In the genomic region with DNA sequence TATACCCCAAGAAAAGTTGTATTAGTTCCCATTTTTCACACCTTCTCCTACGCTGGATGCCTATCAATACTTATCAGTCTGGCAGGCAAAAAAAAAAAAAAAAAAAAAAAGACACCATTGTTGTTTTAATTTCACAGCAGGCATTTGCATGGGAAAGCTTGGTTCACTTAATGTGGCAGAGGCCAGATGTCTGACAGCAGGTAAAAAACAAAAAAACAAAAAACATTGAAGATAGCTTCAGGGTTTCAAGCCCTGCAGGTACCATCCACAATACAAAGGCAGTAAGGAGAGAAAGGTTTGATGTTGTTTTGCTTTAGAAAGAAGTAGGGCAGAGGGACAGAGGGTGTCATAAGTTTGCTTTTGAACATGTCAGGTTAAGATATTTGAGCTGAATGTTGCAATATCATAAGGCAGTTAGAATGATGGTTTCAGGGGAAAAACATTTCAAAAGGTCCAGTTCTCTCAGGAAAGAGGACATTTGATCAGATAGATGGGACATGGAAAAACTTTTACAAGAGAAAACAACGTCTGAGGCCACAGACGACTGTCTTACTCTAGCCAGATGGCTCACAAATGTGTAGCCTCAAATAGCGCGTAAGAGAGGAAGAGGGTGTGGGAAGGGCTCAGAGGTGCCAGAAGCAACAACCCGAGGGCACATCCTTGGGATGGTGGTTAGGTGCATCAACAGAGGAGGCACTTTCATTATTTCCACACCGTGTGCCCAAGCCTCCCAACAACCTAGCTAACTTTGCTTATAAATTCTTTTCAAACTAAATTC, we compare ENCODE assay signal across 9 cellular contexts. TPM values are rescaled to one million over a fixed set of nuclear protein-coding genes. Genes with fewer than 3 reads are reported as not detected.
DNase-seq lines count a peak whose midpoint lies in the region; ATAC-seq and TF ChIP-seq lines count a peak whose summit lies in the region.
"Had no signal": no experiment of that assay in that cellular context is flagged by ENCODE, and none has a peak within 500 bp of the region (broad histone marks: within the 10 kb centered on the region; RNA-seq: fewer than 3 reads in every experiment).

No MANE protein-coding gene starts in this region.

- CTCF ChIA-PET in HEK293 (lab: Yijun Ruan, JAX): interaction anchor here (0.6 to 0.7 kb wide), 6 partner anchors 17 to 69 kb away, joined by 3 to 8 read pairs (median 3); no protein-coding TSS in a partner anchor
- CTCF ChIA-PET in CD4-positive, alpha-beta T cell (lab: Charles Lee): no interaction called here

- no peaks in the 10 kb centered on the region for H3K27me3 ChIP-seq in heart right ventricle
- peaks cover 4% of the 10 kb centered on the region for H3K27me3 ChIP-seq in CD4-positive, alpha-beta T cell (ENCODE audit: control insufficient read depth, insufficient read depth, low read length)

- ATAC-seq in heart right ventricle (peak in 5 of 8 donors; percentile 45 to 76 (median 48)), HG03175 (IDR thresholded peaks at IDR 0.05; ENCODE audit: unreplicated experiment) (no peak), HG02884 (IDR thresholded peaks at IDR 0.05; ENCODE audit: unreplicated experiment) (no peak)
- no peak for ATAC-seq in CD4-positive, alpha-beta T cell (ENCODE audit: poor library complexity)

- H3K27ac Mint-ChIP-seq in CD4-positive, alpha-beta T cell: no peak overlapping the region

- WGBS in heart right ventricle, 2 donors: 32 to 40% methylated on average over 7 of the region's 7 CpGs

- DNase-seq in A172 (ENCODE audit: low spot score) (peak; percentile 68), RPMI8226 (peak; percentile 74), heart right ventricle (no peak), NCI-H345 treated with DMSO at 0.1 percent for 48 hours (lab: John Stamatoyannopoulos, UW; ENCODE audit: unreplicated experiment) (no peak)
- no peak for DNase-seq in CD4-positive, alpha-beta T cell
- DNase-seq: CD8-positive, alpha-beta memory T cell had no signal

- POLR2A ChIA-PET in HEK293 (lab: Yijun Ruan, JAX): no interaction called here
- POLR2A ChIA-PET in CD4-positive, alpha-beta T cell (lab: Charles Lee): no interaction called here

- peaks cover 36% of the 10 kb centered on the region for H3K27me3 Mint-ChIP-seq in CD4-positive, alpha-beta T cell

- H3K4me1 ChIP-seq in HEK293 (ENCODE audit: control insufficient read depth, insufficient read depth, low read length): peaks cover 6% of the 10 kb centered on the region; the same call in 1 of the 2 replicates
- H3K4me1 ChIP-seq in heart right ventricle: peaks cover 0 to 20% (median 5%) of the 10 kb centered on the region in 9 donors

- H3K36me3 ChIP-seq in HEK293 (ENCODE audit: control insufficient read depth in 2 of 2, insufficient read depth in 1 of 2, low read length in 2 of 2) (no peaks in the 10 kb centered on the region), heart right ventricle (no peaks in the 10 kb centered on the region)

- no peaks in the 10 kb centered on the region for H3K4me1 Mint-ChIP-seq in CD4-positive, alpha-beta T cell (ENCODE audit: low read depth)

- H3K36me3 Mint-ChIP-seq in CD4-positive, alpha-beta T cell (ENCODE audit: low read depth): no peaks in the 10 kb centered on the region

- TF ChIP-seq CTCF in HEK293 (tag by site-specific recombination; IDR thresholded peaks at IDR 0.05): no peak
- TF ChIP-seq CTCF in heart right ventricle (IDR thresholded peaks at IDR 0.05): no peak
- TF ChIP-seq CTCF in CD4-positive, alpha-beta T cell (IDR thresholded peaks at IDR 0.05): no peak

- no peak overlapping the region for H3K4me3 Mint-ChIP-seq in CD4-positive, alpha-beta T cell
- H3K4me3 Mint-ChIP-seq: CD8-positive, alpha-beta memory T cell had no signal

- H3K4me3 ChIP-seq in HEK293 (ENCODE audit: low read depth, low read length) (no peak overlapping the region), heart right ventricle (no peak overlapping the region)

- H3K27ac ChIP-seq in HEK293 (ENCODE audit: extremely low read depth, low read depth, low read length): no peak overlapping the region
- peak overlapping the region in 2 of 10 donors; percentile 23 to 43 for H3K27ac ChIP-seq in heart right ventricle
- H3K27ac ChIP-seq in CD4-positive, alpha-beta T cell (ENCODE audit: low read depth, low read length): no peak overlapping the region

- H3K9me3 Mint-ChIP-seq in CD4-positive, alpha-beta T cell: no peaks in the 10 kb centered on the region
- H3K9me3 Mint-ChIP-seq: CD8-positive, alpha-beta memory T cell had no signal

- H3K9me3 ChIP-seq in HEK293 (ENCODE audit: control insufficient read depth, insufficient read depth, low read depth, low read length) (no peaks in the 10 kb centered on the region), heart right ventricle (no peaks in the 10 kb centered on the region)
- H3K9me3 ChIP-seq in CD4-positive, alpha-beta T cell (ENCODE audit: control insufficient read depth, low read length): no peaks in the 10 kb centered on the region

- intact Hi-C loops in heart right ventricle (cut with DNase I): no loop called here
- intact Hi-C loops in CD4-positive, alpha-beta T cell (cut with DNase I, micrococcal nuclease): no loop called here

TF ChIP-seq in HEK293, 187 proteins besides CTCF, POLR2A, EP300 and RAD21 (continues in another document):
- no peak for TF ChIP-seq ZNF324 (tag by site-specific recombination; IDR thresholded peaks at IDR 0.05)
- TF ChIP-seq, protein P1, sequence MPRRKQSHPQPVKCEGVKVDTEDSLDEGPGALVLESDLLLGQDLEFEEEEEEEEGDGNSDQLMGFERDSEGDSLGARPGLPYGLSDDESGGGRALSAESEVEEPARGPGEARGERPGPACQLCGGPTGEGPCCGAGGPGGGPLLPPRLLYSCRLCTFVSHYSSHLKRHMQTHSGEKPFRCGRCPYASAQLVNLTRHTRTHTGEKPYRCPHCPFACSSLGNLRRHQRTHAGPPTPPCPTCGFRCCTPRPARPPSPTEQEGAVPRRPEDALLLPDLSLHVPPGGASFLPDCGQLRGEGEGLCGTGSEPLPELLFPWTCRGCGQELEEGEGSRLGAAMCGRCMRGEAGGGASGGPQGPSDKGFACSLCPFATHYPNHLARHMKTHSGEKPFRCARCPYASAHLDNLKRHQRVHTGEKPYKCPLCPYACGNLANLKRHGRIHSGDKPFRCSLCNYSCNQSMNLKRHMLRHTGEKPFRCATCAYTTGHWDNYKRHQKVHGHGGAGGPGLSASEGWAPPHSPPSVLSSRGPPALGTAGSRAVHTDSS (tag by site-specific recombination; IDR thresholded peaks at IDR 0.05): peak; percentile 43; the same call in 1 of the 2 replicates
- TF ChIP-seq IKZF3 (tag by site-specific recombination; IDR thresholded peaks at IDR 0.05): peak; percentile 47; the same call in 1 of the 2 replicates
- TF ChIP-seq, protein P2, sequence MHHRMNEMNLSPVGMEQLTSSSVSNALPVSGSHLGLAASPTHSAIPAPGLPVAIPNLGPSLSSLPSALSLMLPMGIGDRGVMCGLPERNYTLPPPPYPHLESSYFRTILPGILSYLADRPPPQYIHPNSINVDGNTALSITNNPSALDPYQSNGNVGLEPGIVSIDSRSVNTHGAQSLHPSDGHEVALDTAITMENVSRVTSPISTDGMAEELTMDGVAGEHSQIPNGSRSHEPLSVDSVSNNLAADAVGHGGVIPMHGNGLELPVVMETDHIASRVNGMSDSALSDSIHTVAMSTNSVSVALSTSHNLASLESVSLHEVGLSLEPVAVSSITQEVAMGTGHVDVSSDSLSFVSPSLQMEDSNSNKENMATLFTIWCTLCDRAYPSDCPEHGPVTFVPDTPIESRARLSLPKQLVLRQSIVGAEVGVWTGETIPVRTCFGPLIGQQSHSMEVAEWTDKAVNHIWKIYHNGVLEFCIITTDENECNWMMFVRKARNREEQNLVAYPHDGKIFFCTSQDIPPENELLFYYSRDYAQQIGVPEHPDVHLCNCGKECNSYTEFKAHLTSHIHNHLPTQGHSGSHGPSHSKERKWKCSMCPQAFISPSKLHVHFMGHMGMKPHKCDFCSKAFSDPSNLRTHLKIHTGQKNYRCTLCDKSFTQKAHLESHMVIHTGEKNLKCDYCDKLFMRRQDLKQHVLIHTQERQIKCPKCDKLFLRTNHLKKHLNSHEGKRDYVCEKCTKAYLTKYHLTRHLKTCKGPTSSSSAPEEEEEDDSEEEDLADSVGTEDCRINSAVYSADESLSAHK (tag by site-specific recombination; IDR thresholded peaks at IDR 0.05): 0 out of 2 replicates have a peak, but pooled peaks have one; percentile 14
- TF ChIP-seq ZNF404 (tag by site-specific recombination; IDR thresholded peaks at IDR 0.05): no peak
- TF ChIP-seq ZBTB8A (tag by site-specific recombination; IDR thresholded peaks at IDR 0.05): peak; percentile 51

RNA-seq across cellular contexts. Expression of a gene that starts 25.7 kb away (rescaled TPM):
- 6.7 and 22.9 TPM in 2 replicates for total RNA-seq in A172 (2014; rRNA removed; shearing (Covaris generic))
- total RNA-seq in heart right ventricle: 100 to 1,000 TPM in 3 of 10 donors, 10 to 100 TPM in 7; 49.9 to 143 (median 69.6) TPM
- 10 to 100 TPM; 57.8 to 74.5 TPM for polyA plus RNA-seq in heart right ventricle
- total RNA-seq in CD4-positive, alpha-beta T cell: not detected
- total RNA-seq: CD8-positive, alpha-beta memory T cell had no signal
- polyA plus RNA-seq: CD8-positive, alpha-beta memory T cell had no signal

Comparison
In these comparisons a context has a peak if more than half of its experiments do, and no peak if none do; other contexts are left out.
1. DNase-seq: peak in A172 (single experiment) and RPMI8226 (single experiment); none in heart right ventricle (0 of 2), NCI-H345 treated with DMSO at 0.1 percent for 48 hours (single experiment) and CD4-positive, alpha-beta T cell (0 of 10).
2. ATAC-seq: peak in heart right ventricle (5 of 8); none in HG03175 (single experiment), HG02884 (single experiment) and CD4-positive, alpha-beta T cell (single experiment).